In the genomic region with DNA sequence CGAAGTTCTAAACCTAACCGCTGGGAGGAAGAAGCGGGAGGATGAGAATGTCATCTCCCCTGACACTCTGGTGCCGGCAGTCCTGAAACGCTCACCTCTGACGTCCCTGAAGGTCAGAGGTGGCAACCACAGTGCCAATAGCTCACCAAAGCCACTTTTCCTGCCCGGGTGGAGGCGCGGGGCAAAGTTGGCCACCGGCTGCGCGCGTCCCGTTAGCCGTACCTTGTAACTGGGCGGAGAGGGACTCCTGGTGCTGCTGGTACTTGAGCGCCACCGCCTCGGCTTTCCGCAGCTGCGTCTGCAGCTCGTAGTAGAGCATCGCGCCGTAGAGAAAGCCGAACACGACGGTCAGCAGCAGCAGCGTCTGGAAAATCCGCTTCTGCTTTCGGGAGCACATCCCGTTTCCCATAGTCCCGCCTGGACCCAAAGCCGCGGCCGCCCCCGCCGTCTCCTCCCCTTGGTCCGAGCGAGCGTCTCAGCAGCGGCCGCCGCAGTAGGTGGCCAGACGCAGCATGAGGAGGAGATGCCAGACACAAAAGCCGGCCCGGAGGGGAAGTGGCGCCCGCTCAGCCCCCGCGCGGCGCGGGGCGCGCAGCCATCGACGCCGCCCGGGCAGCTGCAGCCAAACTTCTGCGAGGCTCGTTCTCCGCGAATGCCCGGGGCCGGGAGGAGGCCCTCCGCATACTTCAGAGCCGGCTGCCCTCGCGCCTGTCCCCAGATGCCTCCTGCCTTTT, we compare ENCODE assay signal across 1 cellular context.
TF ChIP-seq lines count a peak whose summit lies in the region.

No MANE protein-coding gene starts in this region.

TF ChIP-seq in HepG2, 621 proteins besides CTCF, POLR2A, EP300 and RAD21 (continued from another document):
- TF ChIP-seq, protein P1, sequence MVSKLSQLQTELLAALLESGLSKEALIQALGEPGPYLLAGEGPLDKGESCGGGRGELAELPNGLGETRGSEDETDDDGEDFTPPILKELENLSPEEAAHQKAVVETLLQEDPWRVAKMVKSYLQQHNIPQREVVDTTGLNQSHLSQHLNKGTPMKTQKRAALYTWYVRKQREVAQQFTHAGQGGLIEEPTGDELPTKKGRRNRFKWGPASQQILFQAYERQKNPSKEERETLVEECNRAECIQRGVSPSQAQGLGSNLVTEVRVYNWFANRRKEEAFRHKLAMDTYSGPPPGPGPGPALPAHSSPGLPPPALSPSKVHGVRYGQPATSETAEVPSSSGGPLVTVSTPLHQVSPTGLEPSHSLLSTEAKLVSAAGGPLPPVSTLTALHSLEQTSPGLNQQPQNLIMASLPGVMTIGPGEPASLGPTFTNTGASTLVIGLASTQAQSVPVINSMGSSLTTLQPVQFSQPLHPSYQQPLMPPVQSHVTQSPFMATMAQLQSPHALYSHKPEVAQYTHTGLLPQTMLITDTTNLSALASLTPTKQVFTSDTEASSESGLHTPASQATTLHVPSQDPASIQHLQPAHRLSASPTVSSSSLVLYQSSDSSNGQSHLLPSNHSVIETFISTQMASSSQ (IDR thresholded peaks at IDR 0.05; ENCODE audit: low read depth) = no peak
- TF ChIP-seq, protein P1 (CRISPR knock-in tag; IDR thresholded peaks at IDR 0.05; ENCODE audit: borderline replicate concordance) = peak; percentile 53; the same call in 1 of the 2 replicates
- TF ChIP-seq, protein P2, sequence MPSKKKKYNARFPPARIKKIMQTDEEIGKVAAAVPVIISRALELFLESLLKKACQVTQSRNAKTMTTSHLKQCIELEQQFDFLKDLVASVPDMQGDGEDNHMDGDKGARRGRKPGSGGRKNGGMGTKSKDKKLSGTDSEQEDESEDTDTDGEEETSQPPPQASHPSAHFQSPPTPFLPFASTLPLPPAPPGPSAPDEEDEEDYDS (CRISPR knock-in tag; IDR thresholded peaks at IDR 0.05) = no peak
- no peak for TF ChIP-seq ZNF644 (CRISPR knock-in tag; IDR thresholded peaks at IDR 0.05; ENCODE audit: low read depth)
- TF ChIP-seq, protein P3, sequence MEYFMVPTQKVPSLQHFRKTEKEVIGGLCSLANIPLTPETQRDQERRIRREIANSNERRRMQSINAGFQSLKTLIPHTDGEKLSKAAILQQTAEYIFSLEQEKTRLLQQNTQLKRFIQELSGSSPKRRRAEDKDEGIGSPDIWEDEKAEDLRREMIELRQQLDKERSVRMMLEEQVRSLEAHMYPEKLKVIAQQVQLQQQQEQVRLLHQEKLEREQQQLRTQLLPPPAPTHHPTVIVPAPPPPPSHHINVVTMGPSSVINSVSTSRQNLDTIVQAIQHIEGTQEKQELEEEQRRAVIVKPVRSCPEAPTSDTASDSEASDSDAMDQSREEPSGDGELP (IDR thresholded peaks at IDR 0.05; ENCODE audit: borderline replicate concordance, low read depth) = peak; percentile 42; the same call in 1 of the 2 replicates
